In the genomic region with DNA sequence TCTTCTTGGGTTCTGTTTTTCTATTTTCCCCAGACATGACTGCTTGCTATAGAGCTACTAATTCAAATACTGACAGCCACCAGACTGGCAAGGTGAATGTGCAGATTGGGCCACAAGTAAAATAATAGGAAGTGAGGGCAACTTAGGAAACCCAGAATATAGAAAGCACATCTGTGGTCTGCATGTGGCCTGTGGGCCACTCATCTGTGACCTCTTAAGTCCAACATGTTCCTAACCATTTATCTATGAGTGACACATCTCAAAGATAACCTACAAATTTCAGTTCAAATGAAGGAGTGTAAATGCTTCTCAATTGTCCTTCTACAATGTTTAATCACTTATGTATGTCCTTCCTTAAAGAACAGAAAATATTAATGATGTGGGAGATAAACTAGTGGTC, we compare ENCODE assay signal across 10 cellular contexts.
DNase-seq lines count a peak whose midpoint lies in the region; ATAC-seq and TF ChIP-seq lines count a peak whose summit lies in the region.
"Had no signal": no experiment of that assay in that cellular context is flagged by ENCODE, and none has a peak within 500 bp of the region (broad histone marks: within the 10 kb centered on the region; RNA-seq: fewer than 3 reads in every experiment).

No MANE protein-coding gene starts in this region.

- DNase-seq in CMK (ENCODE audit: low read depth) (peak; percentile 60), DMS53 treated with DMSO at 0.1 percent for 48 hours (lab: John Stamatoyannopoulos, UW; ENCODE audit: unreplicated experiment) (no peak), NCI-H345 treated with DMSO at 0.1 percent for 48 hours (lab: John Stamatoyannopoulos, UW; ENCODE audit: unreplicated experiment) (no peak), NCI-H510A (lab: John Stamatoyannopoulos, UW) (no peak), omental fat pad (ENCODE audit: low spot score) (no peak)
- DNase-seq: activated naive CD8-positive, alpha-beta T cell treated with anti-CD3 and anti-CD28 coated beads, Interleukin-2, amount 10 ng/mL, durations not matched to agents 7 days and 5 days had no signal

- TF ChIP-seq CTCF in omental fat pad (IDR thresholded peaks at IDR 0.05), result no peak

- ATAC-seq in GM19324 (IDR thresholded peaks at IDR 0.05; ENCODE audit: low FRiP score, unreplicated experiment) (peak; percentile 71), HG02840 (IDR thresholded peaks at IDR 0.05; ENCODE audit: low FRiP score, unreplicated experiment) (peak; percentile 49), HG03575 (IDR thresholded peaks at IDR 0.05; ENCODE audit: extremely low read depth, insufficient number of reproducible peaks, low FRiP score, unreplicated experiment) (peak; percentile 66), omental fat pad (ENCODE audit: low FRiP score) (no peak)
- ATAC-seq: effector memory CD8-positive, alpha-beta T cell had no signal
